ENCODE assay signal across 12 cellular contexts in genomic region chr7:151025924-151026671, GRCh38. TPM values are rescaled to one million over a fixed set of nuclear protein-coding genes. Genes with fewer than 3 reads are reported as not detected.
DNase-seq lines count a peak whose midpoint lies in the region; ATAC-seq, FAIRE-seq and TF ChIP-seq lines count a peak whose summit lies in the region.
"Had no signal": no experiment of that assay in that cellular context is flagged by ENCODE, and none has a peak within 500 bp of the region (broad histone marks: within the 10 kb centered on the region; RNA-seq: fewer than 3 reads in every experiment).

No MANE protein-coding gene starts in this region.

- no peaks in the 10 kb centered on the region for H3K27me3 ChIP-seq in CD4-positive, alpha-beta memory T cell (ENCODE audit: insufficient read depth, low read length)
- peaks cover 4% of the 10 kb centered on the region for H3K27me3 ChIP-seq in astrocyte (ENCODE audit: insufficient read depth, low read length)

- peak overlapping the region in 1 of 8 donors; percentile 31 for H3K4me3 Mint-ChIP-seq in CD4-positive, alpha-beta memory T cell
- H3K4me3 Mint-ChIP-seq in astrocyte (ENCODE audit: unreplicated experiment): peak overlapping the region; percentile 54
- no peak overlapping the region for H3K4me3 Mint-ChIP-seq in memory B cell
- H3K4me3 Mint-ChIP-seq: activated naive CD8-positive, alpha-beta T cell treated with anti-CD3 and anti-CD28 coated beads, Interleukin-2, amount 50 U/mL, for 24 hours; stimulated activated naive CD8-positive, alpha-beta T cell treated with anti-CD3 and anti-CD28 coated beads, Interleukin-15, amount 100 ng/mL, for 72 hours had no signal

- POLR2A ChIA-PET in CD4-positive, alpha-beta memory T cell (lab: Charles Lee; ENCODE audit: partially characterized antibody): interaction anchor here (0.6 to 1.5 kb wide), 4 partner anchors 9 to 712 kb away, joined by 3 to 5 read pairs (median 3); no protein-coding TSS in a partner anchor

- no peaks in the 10 kb centered on the region for H3K36me3 ChIP-seq in CD4-positive, alpha-beta memory T cell (ENCODE audit: insufficient read depth, low read length)
- no peaks in the 10 kb centered on the region for H3K36me3 ChIP-seq in astrocyte (ENCODE audit: insufficient read depth, low read length)

- H3K36me3 Mint-ChIP-seq in CD4-positive, alpha-beta memory T cell: peaks cover 0 to 8% of the 10 kb centered on the region in 2 donors
- H3K36me3 Mint-ChIP-seq in astrocyte (ENCODE audit: low read depth, unreplicated experiment) (no peaks in the 10 kb centered on the region), memory B cell (no peaks in the 10 kb centered on the region)

- H2AFZ ChIP-seq in astrocyte (ENCODE audit: low read depth, low read length): no peak overlapping the region

- CTCF ChIA-PET in CD4-positive, alpha-beta memory T cell (lab: Charles Lee; ENCODE audit: partially characterized antibody): interaction anchor here (0.6 to 4.4 kb wide), 4 partner anchors 8 to 556 kb away, joined by 3 to 44 read pairs (median 5); no protein-coding TSS in a partner anchor

- no peaks in the 10 kb centered on the region for H4K20me1 ChIP-seq in astrocyte (ENCODE audit: insufficient read depth, low read length)

- no peaks in the 10 kb centered on the region for H3K9me3 Mint-ChIP-seq in CD4-positive, alpha-beta memory T cell
- H3K9me3 Mint-ChIP-seq in astrocyte (ENCODE audit: unreplicated experiment): no peaks in the 10 kb centered on the region
- H3K9me3 Mint-ChIP-seq in memory B cell: no peaks in the 10 kb centered on the region
- H3K9me3 Mint-ChIP-seq: activated naive CD8-positive, alpha-beta T cell treated with anti-CD3 and anti-CD28 coated beads, Interleukin-2, amount 50 U/mL, for 24 hours; stimulated activated naive CD8-positive, alpha-beta T cell treated with anti-CD3 and anti-CD28 coated beads, Interleukin-15, amount 100 ng/mL, for 72 hours had no signal

- H3K27ac Mint-ChIP-seq in CD4-positive, alpha-beta memory T cell: peak overlapping the region in 6 of 7 donors; percentile 29 to 100 (median 100)
- H3K27ac Mint-ChIP-seq in astrocyte (ENCODE audit: unreplicated experiment) (peak overlapping the region; percentile 95), memory B cell (peak overlapping the region; percentile 99)
- H3K27ac Mint-ChIP-seq: activated naive CD8-positive, alpha-beta T cell treated with anti-CD3 and anti-CD28 coated beads, Interleukin-2, amount 50 U/mL, for 24 hours had no signal

- H3K4me3 ChIP-seq in CD4-positive, alpha-beta memory T cell (ENCODE audit: low read length in 2 of 2): no peak overlapping the region
- H3K4me3 ChIP-seq in astrocyte (ENCODE audit: insufficient read depth, low read depth, low read length): no peak overlapping the region

- no peak for TF ChIP-seq CTCF in astrocyte (IDR thresholded peaks at IDR 0.05; ENCODE audit: insufficient read depth, low read depth, low read length)

- H3K27me3 Mint-ChIP-seq in CD4-positive, alpha-beta memory T cell: peaks cover 0 to 2% of the 10 kb centered on the region in 2 donors
- H3K27me3 Mint-ChIP-seq in astrocyte (ENCODE audit: low read depth, unreplicated experiment) (peaks cover 6% of the 10 kb centered on the region), memory B cell (peaks cover 10% of the 10 kb centered on the region)
- H3K27me3 Mint-ChIP-seq: stimulated activated naive CD8-positive, alpha-beta T cell treated with anti-CD3 and anti-CD28 coated beads, Interleukin-15, amount 100 ng/mL, for 72 hours had no signal

- DNase-seq in CD4-positive, alpha-beta memory T cell: no peak
- peak; percentile 36 for DNase-seq in HT-29 (ENCODE audit: low spot score)
- peak; percentile 26 for DNase-seq in astrocyte (ENCODE audit: low read depth)
- no peak for DNase-seq in memory B cell (ENCODE audit: low spot score in 2 of 2)
- DNase-seq in amniotic stem cell (lab: John Stamatoyannopoulos, UW): no peak
- no peak for DNase-seq in C1 segment of cervical spinal cord (lab: John Stamatoyannopoulos, UW)
- no peak for DNase-seq in iPS-NIHi11 (ENCODE audit: low spot score)
- DNase-seq: activated naive CD8-positive, alpha-beta T cell treated with anti-CD3 and anti-CD28 coated beads, Interleukin-2, amount 50 U/mL, for 24 hours; NCI-H1694; stimulated activated naive CD8-positive, alpha-beta T cell treated with anti-CD3 and anti-CD28 coated beads, Interleukin-15, amount 100 ng/mL, for 72 hours had no signal

- H3K4me2 ChIP-seq in astrocyte (ENCODE audit: low read length): no peak overlapping the region

- no peak for ATAC-seq in memory B cell (ENCODE audit: low read depth)
- no peak for ATAC-seq in GM21576 (IDR thresholded peaks at IDR 0.05; ENCODE audit: unreplicated experiment)
- ATAC-seq: activated naive CD8-positive, alpha-beta T cell treated with anti-CD3 and anti-CD28 coated beads, Interleukin-2, amount 50 U/mL, for 24 hours; HepG2; stimulated activated naive CD8-positive, alpha-beta T cell treated with anti-CD3 and anti-CD28 coated beads, Interleukin-15, amount 100 ng/mL, for 72 hours had no signal

- FAIRE-seq in astrocyte (lab: Jason Lieb, UNC): no peak
- FAIRE-seq: HepG2 had no signal

- peaks cover 21% of the 10 kb centered on the region for H3K4me1 ChIP-seq in CD4-positive, alpha-beta memory T cell (ENCODE audit: insufficient read depth, low read length)
- H3K4me1 ChIP-seq in astrocyte (ENCODE audit: insufficient read depth, low read length): peaks cover 6% of the 10 kb centered on the region

- H3K4me1 Mint-ChIP-seq in CD4-positive, alpha-beta memory T cell: peaks cover 12 to 26% (median 19%) of the 10 kb centered on the region in 4 donors
- peaks cover 20% of the 10 kb centered on the region for H3K4me1 Mint-ChIP-seq in astrocyte (ENCODE audit: low read depth, unreplicated experiment)
- peaks cover 12% of the 10 kb centered on the region for H3K4me1 Mint-ChIP-seq in memory B cell

- H3K9me3 ChIP-seq in CD4-positive, alpha-beta memory T cell (ENCODE audit: control insufficient read depth in 1 of 2, low read length in 2 of 2): no peaks in the 10 kb centered on the region
- no peaks in the 10 kb centered on the region for H3K9me3 ChIP-seq in astrocyte (ENCODE audit: insufficient read depth, low read depth, low read length)

- H3K79me2 ChIP-seq in astrocyte (ENCODE audit: insufficient read depth, low read length): peaks cover 17% of the 10 kb centered on the region

- no peak overlapping the region for H3K27ac ChIP-seq in CD4-positive, alpha-beta memory T cell (ENCODE audit: low read depth, low read length)
- H3K27ac ChIP-seq in astrocyte (ENCODE audit: low read depth, low read length): no peak overlapping the region

- H3K9ac ChIP-seq in astrocyte (ENCODE audit: low read length): no peak overlapping the region

- intact Hi-C loops in CD4-positive, alpha-beta memory T cell (cut with micrococcal nuclease): no loop called here

RNA-seq across cellular contexts. Expression of gene ATG9B, which starts 1.8 kb away (rescaled TPM):
- total RNA-seq in CD4-positive, alpha-beta memory T cell: 10 to 100 TPM; 29.3 to 29.9 TPM
- polyA plus RNA-seq in CD4-positive, alpha-beta memory T cell: 10 to 100 TPM; 16.9 to 36.6 TPM
- 0.47 and 1.0 TPM in 2 replicates for total RNA-seq in HT-29 (2014; rRNA removed; shearing (Covaris generic))
- total RNA-seq in astrocyte: 1.8 and 2.2 TPM in 2 replicates
- total RNA-seq: HepG2 had no signal

RNA-seq across cellular contexts. Expression of gene ABCB8, which starts 2.2 kb away (rescaled TPM):
- 10 to 100 TPM; 71.2 to 75.8 TPM for total RNA-seq in CD4-positive, alpha-beta memory T cell
- 10 to 100 TPM; 17.8 to 22.8 TPM for polyA plus RNA-seq in CD4-positive, alpha-beta memory T cell
- 81.6 and 97.8 TPM in 2 replicates for total RNA-seq in HT-29 (2014; rRNA removed; shearing (Covaris generic))
- 52.2 and 53.3 TPM in 2 replicates for total RNA-seq in astrocyte

RNA-seq across cellular contexts. Expression of gene ASIC3, which starts 22.2 kb away (rescaled TPM):
- total RNA-seq in CD4-positive, alpha-beta memory T cell: 10 to 100 TPM; 10.6 to 11.6 TPM
- polyA plus RNA-seq in CD4-positive, alpha-beta memory T cell: not detected
- 1.5 and 2.2 TPM in 2 replicates for total RNA-seq in HT-29 (2014; rRNA removed; shearing (Covaris generic))
- total RNA-seq in astrocyte: 3.9 and 5.9 TPM in 2 replicates
- total RNA-seq: HepG2 had no signal

RNA-seq across cellular contexts. Expression of gene CDK5, which starts 31.6 kb away (rescaled TPM):
- total RNA-seq in CD4-positive, alpha-beta memory T cell: 1 to 10 TPM; 6.3 to 7.5 TPM
- 10 to 100 TPM; 10.8 to 15.2 TPM for polyA plus RNA-seq in CD4-positive, alpha-beta memory T cell
- 43.6 and 62.6 TPM in 2 replicates for total RNA-seq in HT-29 (2014; rRNA removed; shearing (Covaris generic))
- total RNA-seq in astrocyte: 47.9 and 55.1 TPM in 2 replicates

RNA-seq across cellular contexts. Expression of gene SLC4A2, which starts 33.3 kb away (rescaled TPM):
- total RNA-seq in CD4-positive, alpha-beta memory T cell: 10 to 100 TPM; 82.7 to 84.7 TPM
- 10 to 100 TPM; 12.8 to 24.3 TPM for polyA plus RNA-seq in CD4-positive, alpha-beta memory T cell
- total RNA-seq in HT-29 (2014; rRNA removed; shearing (Covaris generic)): 851 and 1,005 TPM in 2 replicates
- total RNA-seq in astrocyte: 302 and 351 TPM in 2 replicates

Comparison
In these comparisons a context has a peak if more than half of its experiments do, and no peak if none do; other contexts are left out.
1. DNase-seq: peak in HT-29 (single experiment) and astrocyte (single experiment); none in CD4-positive, alpha-beta memory T cell (0 of 5), memory B cell (0 of 2), amniotic stem cell (single experiment), C1 segment of cervical spinal cord (0 of 14) and iPS-NIHi11 (single experiment).
2. Peak in every context shown above with its lines, with median percentiles within 50 percentile points of each other: H3K27ac Mint-ChIP-seq.